Comparison of ENCODE assay signal across 25 cellular contexts in the genomic region with DNA sequence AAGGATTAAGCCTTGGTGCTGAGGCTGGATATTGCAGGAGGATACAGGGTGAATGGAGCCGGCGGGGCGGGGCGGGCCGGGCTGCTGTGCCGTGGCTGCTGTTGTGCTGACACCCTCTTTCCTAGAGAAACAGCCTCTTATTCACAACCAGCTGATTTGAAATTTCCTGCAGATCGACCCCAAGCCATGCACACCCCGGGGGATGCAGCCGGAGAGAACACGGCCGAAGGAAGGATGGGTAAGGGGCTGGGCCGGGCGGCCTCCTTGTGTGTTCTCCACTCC. TPM values are rescaled to one million over a fixed set of nuclear protein-coding genes. Genes with fewer than 3 reads are reported as not detected.
DNase-seq lines count a peak whose midpoint lies in the region; ATAC-seq and TF ChIP-seq lines count a peak whose summit lies in the region.
"Had no signal": no experiment of that assay in that cellular context is flagged by ENCODE, and none has a peak within 500 bp of the region (broad histone marks: within the 10 kb centered on the region; RNA-seq: fewer than 3 reads in every experiment).

No MANE protein-coding gene starts in this region.

- H3K9me3 ChIP-seq in cardiac muscle cell (ENCODE audit: low read depth) (no peaks in the 10 kb centered on the region), muscle layer of colon (ENCODE audit: low read length) (no peaks in the 10 kb centered on the region), testis (no peaks in the 10 kb centered on the region)
- H3K9me3 ChIP-seq: SK-N-SH had no signal

- H3K36me3 ChIP-seq in cardiac muscle cell (peaks cover 21% of the 10 kb centered on the region), muscle layer of colon (ENCODE audit: insufficient read depth, low read length) (peaks cover 32% of the 10 kb centered on the region), testis (ENCODE audit: low read depth, missing control alignments) (no peaks in the 10 kb centered on the region)

- TF ChIP-seq CTCF in cardiac muscle cell (IDR thresholded peaks at IDR 0.05; ENCODE audit: low read depth, low read length) (no peak), testis (IDR thresholded peaks at IDR 0.05) (no peak)

- H3K27ac ChIP-seq in cardiac muscle cell (peak overlapping the region; percentile 28), caudate nucleus (ENCODE audit: low read depth, low read length) (peak overlapping the region; percentile 73), muscle layer of colon (ENCODE audit: low read depth, low read length) (peak overlapping the region; percentile 12), testis (peak overlapping the region; percentile 41 to 59)

- no peak for ATAC-seq in GM21526 (IDR thresholded peaks at IDR 0.05; ENCODE audit: low FRiP score, unreplicated experiment)
- no peak for ATAC-seq in HG03025 (IDR thresholded peaks at IDR 0.05; ENCODE audit: low FRiP score, unreplicated experiment)
- ATAC-seq: left colon had no signal

- WGBS in testis, 2 donors, result 66 to 84% methylated on average over 13 of the region's 13 CpGs

- no peak for TF ChIP-seq POLR2A in testis (IDR thresholded peaks at IDR 0.05)

- intact Hi-C loops in cardiac septum (cut with DNase I) (no loop called here), testis (cut with DNase I; ENCODE audit: low total_unique reads) (no loop called here)

- H3K27me3 ChIP-seq in cardiac muscle cell (no peaks in the 10 kb centered on the region), muscle layer of colon (ENCODE audit: control insufficient read depth in 1 of 2, insufficient read depth in 2 of 2, low read length in 2 of 2) (no peaks in the 10 kb centered on the region), testis (no peaks in the 10 kb centered on the region)

- H3K4me3 ChIP-seq in cardiac muscle cell, result no peak overlapping the region
- no peak overlapping the region for H3K4me3 ChIP-seq in muscle layer of colon (ENCODE audit: low read depth in 1 of 2, low read length in 2 of 2)
- no peak overlapping the region for H3K4me3 ChIP-seq in testis
- H3K4me3 ChIP-seq: skin epidermis had no signal

- H3K4me1 ChIP-seq in cardiac muscle cell (ENCODE audit: low read depth), result peaks cover 20% of the 10 kb centered on the region
- peaks cover 42% of the 10 kb centered on the region for H3K4me1 ChIP-seq in muscle layer of colon (ENCODE audit: insufficient read depth, low read length)
- peaks cover 49% of the 10 kb centered on the region for H3K4me1 ChIP-seq in testis

- H3K9ac ChIP-seq in muscle layer of colon (ENCODE audit: low read length), result no peak overlapping the region
- H3K9ac ChIP-seq: SK-N-SH had no signal

- DNase-seq in cardiac muscle cell (ENCODE audit: low read depth in 1 of 2, low spot score in 1 of 2) (no peak), cardiac septum (ENCODE audit: low spot score) (no peak), caudate nucleus (lab: John Stamatoyannopoulos, UW) (peak in 1 of 61 donors; percentile 36), testis (no peak), ecto neural progenitor cell (ENCODE audit: low spot score) (no peak)
- DNase-seq: 8988T; activated CD4-positive, alpha-beta T cell treated with anti-CD3 and anti-CD28 coated beads for 48 hours; activated CD8-positive, alpha-beta memory T cell treated with anti-CD3 and anti-CD28 coated beads for 24 hours; activated gamma-delta T cell; activated naive CD8-positive, alpha-beta T cell treated with anti-CD3 and anti-CD28 coated beads, Interleukin-2, amount 10 ng/mL, durations not matched to agents 7 days and 5 days; effector CD4-positive, alpha-beta T cell; EL; GOT3; left colon; naive B cell; NCI-H1048; NCI-H1694; NCI-H446 treated with DMSO at 0.1 percent for 48 hours; SK-N-SH; stimulated activated CD4-positive, alpha-beta T cell treated with anti-CD3 and anti-CD28 coated beads, Interleukin-1b, Interleukin-23, amount 100 ng/mL, for 48 hours; stimulated activated CD8-positive, alpha-beta memory T cell treated with anti-CD3 and anti-CD28 coated beads, Interleukin-4, amount 100 ng/mL, for 48 hours had no signal

RNA-seq across cellular contexts. Expression of a gene that starts 11.0 kb away (rescaled TPM):
- total RNA-seq in cardiac muscle cell (103 and 112 TPM in 2 replicates), cardiac septum (81.2 TPM), testis (10 to 100 TPM; 97.9 to 99.6 TPM)
- polyA plus RNA-seq in cardiac muscle cell (41.8 and 43.0 TPM in 2 replicates), testis (ENCODE audit: insufficient read depth, low read depth, low replicate concordance) (215 TPM)

RNA-seq across cellular contexts. Expression of a gene that starts 17.1 kb away (rescaled TPM):
- 197 and 231 TPM in 2 replicates for total RNA-seq in cardiac muscle cell
- polyA plus RNA-seq in cardiac muscle cell, result 180 and 231 TPM in 2 replicates
- total RNA-seq in cardiac septum, result 51.6 TPM
- 100 to 1,000 TPM; 144 to 191 TPM for total RNA-seq in testis
- 92.2 TPM for polyA plus RNA-seq in testis (ENCODE audit: insufficient read depth, low read depth, low replicate concordance)

RNA-seq across cellular contexts. Expression of a gene that starts 19.8 kb away (rescaled TPM):
- total RNA-seq in cardiac muscle cell, result 3,563 and 6,817 TPM in 2 replicates
- 1,008 and 1,129 TPM in 2 replicates for polyA plus RNA-seq in cardiac muscle cell
- 479 TPM for total RNA-seq in cardiac septum
- total RNA-seq in testis, result 1,000 to 10,000 TPM; 1,248 to 1,750 TPM
- 768 TPM for polyA plus RNA-seq in testis (ENCODE audit: insufficient read depth, low read depth, low replicate concordance)

RNA-seq across cellular contexts. Expression of a gene that starts 31.5 kb away (rescaled TPM):
- total RNA-seq in cardiac muscle cell, result 0.42 and 1.3 TPM in 2 replicates
- 0.27 and 0.94 TPM in 2 replicates for polyA plus RNA-seq in cardiac muscle cell
- total RNA-seq in cardiac septum, result 0.08 TPM
- total RNA-seq in testis, result 1 to 10 TPM; 4.6 to 5.9 TPM
- polyA plus RNA-seq in testis (ENCODE audit: insufficient read depth, low read depth, low replicate concordance), result 2.8 TPM

RNA-seq across cellular contexts. Expression of a gene that starts 34.7 kb away (rescaled TPM):
- total RNA-seq in cardiac muscle cell, result 264 and 266 TPM in 2 replicates
- polyA plus RNA-seq in cardiac muscle cell, result 455 and 472 TPM in 2 replicates
- total RNA-seq in cardiac septum, result 233 TPM
- 100 to 1,000 TPM; 170 to 176 TPM for total RNA-seq in testis
- polyA plus RNA-seq in testis (ENCODE audit: insufficient read depth, low read depth, low replicate concordance), result 172 TPM

Comparison
In these comparisons a context has a peak if more than half of its experiments do, and no peak if none do; other contexts are left out.
1. H3K27ac ChIP-seq: peak in every context shown above with its lines; median percentile 73 in caudate nucleus; 50 in testis; 28 in cardiac muscle cell; 12 in muscle layer of colon.